ENCODE assay signal across 8 cellular contexts in genomic region chr16:87868254-87869029, GRCh38. TPM values are rescaled to one million over a fixed set of nuclear protein-coding genes. Genes with fewer than 3 reads are reported as not detected.
A peak's percentile ranks its signal among the peaks of the same experiment; 100 is the strongest.
DNase-seq lines count a peak whose midpoint lies in the region; ATAC-seq lines count a peak whose summit lies in the region.
"Not testable (repeated sequence)": the region's sequence is repeated elsewhere in the genome, so short reads cannot be mapped to it uniquely, and the experiment has no call there.

No MANE protein-coding gene starts in this region.

- not testable (repeated sequence) for H3K27me3 Mint-ChIP-seq in memory B cell

- not testable (repeated sequence) for H3K36me3 Mint-ChIP-seq in memory B cell

- H3K4me3 ChIP-seq in SJCRH30 = peak overlapping the region; percentile 69

- H3K36me3 ChIP-seq in SJCRH30 = not testable (repeated sequence)

- not testable (repeated sequence) for H3K4me1 ChIP-seq in SJCRH30

- peak overlapping the region; percentile 79 for H3K27ac Mint-ChIP-seq in memory B cell

- not testable (repeated sequence) for H3K9me3 Mint-ChIP-seq in memory B cell

- ATAC-seq in GM21367 (IDR thresholded peaks at IDR 0.05; ENCODE audit: unreplicated experiment) = peak; percentile 15
- ATAC-seq in memory B cell (ENCODE audit: low read depth) = peak; percentile 28

- H3K27ac ChIP-seq in SJCRH30 = not testable (repeated sequence)
- peak overlapping the region; percentile 69 for H3K27ac ChIP-seq in epithelial cell of prostate

- not testable (repeated sequence) for H3K9me3 ChIP-seq in SJCRH30 (replicated peaks)

- peak overlapping the region; percentile 94 for H3K4me3 Mint-ChIP-seq in memory B cell

- peak; percentile 65 to 66 for DNase-seq in AML-193 (lab: John Stamatoyannopoulos, UW)
- DNase-seq in HT-29 (ENCODE audit: low spot score) = peak; percentile 61
- DNase-seq in SJCRH30; memory B cell (ENCODE audit: low spot score in 2 of 2): not testable (repeated sequence)
- DNase-seq in activated T-helper 9 cell treated with anti-CD3 and anti-CD28 coated beads, Interleukin-2, amount 50 U/mL, for 16 hours (ENCODE audit: low read depth) = peak; percentile 71
- DNase-seq in epithelial cell of prostate (ENCODE audit: low read depth, low spot score) = peak; percentile 74
- DNase-seq in stimulated activated CD4-positive, alpha-beta T cell treated with anti-CD3 and anti-CD28 coated beads, Interleukin-15, amount 100 ng/mL, for 48 hours (ENCODE audit: low read depth in 2 of 2) = peak; percentile 68 to 73

- not testable (repeated sequence) for H3K27me3 ChIP-seq in SJCRH30

- H3K4me1 Mint-ChIP-seq in memory B cell = peaks cover 31% of the 10 kb centered on the region

RNA-seq across cellular contexts. Expression of gene SLC7A5, which starts 0.9 kb away (rescaled TPM):
- total RNA-seq in HT-29 (2014; rRNA removed; shearing (Covaris generic)) = 125 and 147 TPM in 2 replicates
- 73.8 and 79.8 TPM in 2 replicates for total RNA-seq in SJCRH30 (2014; rRNA removed; shearing (Covaris generic))
